19 cellular contexts compared by ENCODE assay signal in the genomic region with DNA sequence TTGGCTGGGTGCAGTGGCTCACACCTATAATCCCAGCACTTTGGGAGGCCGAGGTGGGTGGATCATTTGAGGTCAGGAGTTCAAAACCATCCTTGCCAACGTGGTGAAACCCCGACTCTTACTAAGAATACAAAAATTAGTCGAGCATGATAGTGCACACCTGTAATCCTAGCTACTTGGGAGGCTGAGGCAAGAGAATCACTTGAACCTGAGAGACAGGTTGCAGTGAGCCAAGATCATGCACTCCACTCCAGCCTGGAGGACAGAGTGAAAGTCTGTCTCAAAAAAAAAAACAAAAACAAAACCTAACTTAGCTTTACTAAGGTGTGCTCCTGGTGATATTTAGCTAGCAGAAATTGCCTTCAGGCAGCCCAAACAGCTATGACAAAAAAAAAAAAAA. TPM values are rescaled to one million over a fixed set of nuclear protein-coding genes. Genes with fewer than 3 reads are reported as not detected.
A peak's percentile ranks its signal among the peaks of the same experiment; 100 is the strongest.
DNase-seq lines count a peak whose midpoint lies in the region; ATAC-seq, FAIRE-seq and TF ChIP-seq lines count a peak whose summit lies in the region.
"Had no signal": no experiment of that assay in that cellular context is flagged by ENCODE, and none has a peak within 500 bp of the region (broad histone marks: within the 10 kb centered on the region; RNA-seq: fewer than 3 reads in every experiment).

No MANE protein-coding gene starts in this region.

- ATAC-seq in A549: peak in 1 of 2 experiments; percentile 13; a peak in 3 of 6 replicates
- ATAC-seq in CD8-positive, alpha-beta T cell: no peak
- ATAC-seq: stimulated activated naive CD8-positive, alpha-beta T cell treated with anti-CD3 and anti-CD28 coated beads, Interleukin-15, Interleukin-2, amounts not matched to agents 100 U/mL and 50 U/mL, for 24 hours had no signal

- H3K4me3 ChIP-seq in A549 (no peak overlapping the region), adipocyte (ENCODE audit: low read length) (peak overlapping the region; percentile 62)
- H3K4me3 ChIP-seq in CD8-positive, alpha-beta T cell (ENCODE audit: low read depth, low read length): no peak overlapping the region

- CTCF ChIA-PET in A549 (lab: Yijun Ruan, JAX): interaction anchor here (2.1 to 18.0 kb wide), 4 partner anchors 12 to 44 kb away, joined by 8 to 479 read pairs (median 19); a partner anchor contains a TSS
- CTCF ChIA-PET in CD8-positive, alpha-beta T cell (lab: Charles Lee): interaction anchor here (0.6 to 10.5 kb wide), 7 partner anchors 12 to 939 kb away, joined by 3 to 229 read pairs (median 4); a partner anchor contains a TSS

- H3K9me3 ChIP-seq in A549 (no peaks in the 10 kb centered on the region), adipocyte (ENCODE audit: control insufficient read depth, low read length) (no peaks in the 10 kb centered on the region)
- H3K9me3 ChIP-seq in CD8-positive, alpha-beta T cell (ENCODE audit: low read length): no peaks in the 10 kb centered on the region
- H3K9me3 ChIP-seq: neutrophil had no signal

- no peak overlapping the region for H3K4me3 Mint-ChIP-seq in CD8-positive, alpha-beta T cell
- H3K4me3 Mint-ChIP-seq in nephron progenitor cell: no peak overlapping the region
- H3K4me3 Mint-ChIP-seq: T-helper 1 cell treated with Interleukin-12 subunit alpha and Interleukin-12 subunit beta and Interleukin-4 antibody, amounts not matched to agents 30 μg/mL and 1 μg/mL, for 36 hours had no signal

- intact Hi-C loops in CD8-positive, alpha-beta T cell (cut with DNase I, micrococcal nuclease): loop anchor here in 1 of 2 experiments (5.0 kb wide), 1 partner anchor 1926 kb away; no protein-coding TSS in a partner anchor

- TF ChIP-seq CTCF in A549 (IDR thresholded peaks at IDR 0.05): no peak
- TF ChIP-seq CTCF in CD8-positive, alpha-beta T cell (IDR thresholded peaks at IDR 0.05): no peak
- TF ChIP-seq CTCF in nephron progenitor cell (IDR thresholded peaks at IDR 0.05): no peak

- peaks cover 10% of the 10 kb centered on the region for H3K36me3 Mint-ChIP-seq in CD8-positive, alpha-beta T cell
- peaks cover 23% of the 10 kb centered on the region for H3K36me3 Mint-ChIP-seq in nephron progenitor cell (ENCODE audit: low read depth)

- no peaks in the 10 kb centered on the region for H3K9me3 Mint-ChIP-seq in CD8-positive, alpha-beta T cell
- no peaks in the 10 kb centered on the region for H3K9me3 Mint-ChIP-seq in nephron progenitor cell
- H3K9me3 Mint-ChIP-seq: T-helper 1 cell treated with Interleukin-12 subunit alpha and Interleukin-12 subunit beta and Interleukin-4 antibody, amounts not matched to agents 30 μg/mL and 1 μg/mL, for 36 hours had no signal

- H3K27ac Mint-ChIP-seq in CD8-positive, alpha-beta T cell: peak overlapping the region; percentile 60
- peak overlapping the region; percentile 27 for H3K27ac Mint-ChIP-seq in nephron progenitor cell
- H3K27ac Mint-ChIP-seq: T-helper 1 cell treated with Interleukin-12 subunit alpha and Interleukin-12 subunit beta and Interleukin-4 antibody, amounts not matched to agents 30 μg/mL and 1 μg/mL, for 36 hours had no signal

- peaks cover 64% of the 10 kb centered on the region for H3K4me1 ChIP-seq in A549
- peaks cover 8% of the 10 kb centered on the region for H3K4me1 ChIP-seq in CD8-positive, alpha-beta T cell (ENCODE audit: insufficient read depth, low read length)
- H3K4me1 ChIP-seq in adipocyte (ENCODE audit: control insufficient read depth, insufficient read depth, low read length): peaks cover 23% of the 10 kb centered on the region

- no peak for FAIRE-seq in A549 (lab: Jason Lieb, UNC)
- FAIRE-seq: GM18507, kidney had no signal

- peak overlapping the region; percentile 64 to 90; a peak in 5 of 6 replicates for H3K27ac ChIP-seq in A549
- H3K27ac ChIP-seq in CD8-positive, alpha-beta T cell (ENCODE audit: low read depth, low read length): no peak overlapping the region
- no peak overlapping the region for H3K27ac ChIP-seq in caudate nucleus (ENCODE audit: low read depth, low read length)
- H3K27ac ChIP-seq: neutrophil had no signal

- TF ChIP-seq POLR2A in A549 (IDR thresholded peaks at IDR 0.05; ENCODE audit: low read length): no peak

- peak overlapping the region; percentile 18 for H3K9ac ChIP-seq in adipocyte (ENCODE audit: low read length)

- 32% methylated on average over 4 of the region's 4 CpGs for WGBS in A549 (ENCODE audit: missing lambda C conversion rate)

- peaks cover 7% of the 10 kb centered on the region for H3K4me1 Mint-ChIP-seq in CD8-positive, alpha-beta T cell (ENCODE audit: low read depth)
- H3K4me1 Mint-ChIP-seq in nephron progenitor cell: peaks cover 15% of the 10 kb centered on the region

- no peak for TF ChIP-seq RAD21 in A549 (conservative IDR thresholded peaks at IDR 0.05 in 1 of 2, IDR thresholded peaks at IDR 0.05 in 1 of 2)

- POLR2A ChIA-PET in A549 (lab: Yijun Ruan, JAX): interaction anchor here (1.7 to 2.4 kb wide), 2 partner anchors 24 to 44 kb away, joined by 9 to 13 read pairs; a partner anchor contains a TSS
- POLR2A ChIA-PET in CD8-positive, alpha-beta T cell (lab: Charles Lee): interaction anchor here (3.9 kb wide), 1 partner anchor 24 kb away, joined by 26 read pairs; a partner anchor contains a TSS

- H3K36me3 ChIP-seq in CD8-positive, alpha-beta T cell (ENCODE audit: insufficient read depth, low read length): no peaks in the 10 kb centered on the region
- H3K36me3 ChIP-seq in adipocyte (ENCODE audit: control insufficient read depth, insufficient read depth, low read length, severe bottlenecking): peaks cover 12% of the 10 kb centered on the region

- TF ChIP-seq EP300 in A549 (IDR thresholded peaks at IDR 0.05): no peak

- peak overlapping the region; percentile 51 for H3K4me2 ChIP-seq in A549

- H3K27me3 ChIP-seq in CD8-positive, alpha-beta T cell (ENCODE audit: insufficient read depth, low read length): no peaks in the 10 kb centered on the region
- no peaks in the 10 kb centered on the region for H3K27me3 ChIP-seq in adipocyte (replicated peaks; ENCODE audit: control insufficient read depth, insufficient read depth, low read length)
- H3K27me3 ChIP-seq: neutrophil had no signal

- H3K27me3 Mint-ChIP-seq in CD8-positive, alpha-beta T cell (ENCODE audit: low read depth): no peaks in the 10 kb centered on the region
- H3K27me3 Mint-ChIP-seq in nephron progenitor cell (ENCODE audit: low read depth, poor library complexity): no peaks in the 10 kb centered on the region

- DNase-seq in A549 (ENCODE audit: low read depth in 1 of 2, low spot score in 1 of 2) (no peak), adipocyte (ENCODE audit: low read depth) (no peak), nephron progenitor cell (no peak), globus pallidus (ENCODE audit: low spot score) (no peak), caudate nucleus (lab: John Stamatoyannopoulos, UW) (no peak), midbrain (lab: John Stamatoyannopoulos, UW) (no peak)
- DNase-seq in CD8-positive, alpha-beta T cell: no peak
- DNase-seq: activated effector memory CD4-positive, alpha-beta T cell treated with anti-CD3 and anti-CD28 coated beads, Interleukin-2, amount 50 U/mL, for 16 hours; anterior cingulate cortex; COR-L47; kidney; NCI-H1105; NCI-H510A treated with DMSO at 0.1 percent for 48 hours; SHP77; stimulated activated CD4-positive, alpha-beta T cell treated with anti-CD3 and anti-CD28 coated beads, Interleukin-15, amount 100 ng/mL, for 24 hours; stimulated activated naive CD8-positive, alpha-beta T cell treated with anti-CD3 and anti-CD28 coated beads, Interleukin-15, Interleukin-2, amounts not matched to agents 100 U/mL and 50 U/mL, for 24 hours had no signal

TF ChIP-seq in A549, 52 proteins besides CTCF, POLR2A, EP300 and RAD21:
- TF ChIP-seq TFCP2L1 (CRISPR knock-in tag; IDR thresholded peaks at IDR 0.05): no peak
- TF ChIP-seq HDAC2 (IDR thresholded peaks at IDR 0.05): no peak
- no peak for TF ChIP-seq RNF2 (IDR thresholded peaks at IDR 0.05; ENCODE audit: borderline replicate concordance, low read depth)
- TF ChIP-seq, protein P1, sequence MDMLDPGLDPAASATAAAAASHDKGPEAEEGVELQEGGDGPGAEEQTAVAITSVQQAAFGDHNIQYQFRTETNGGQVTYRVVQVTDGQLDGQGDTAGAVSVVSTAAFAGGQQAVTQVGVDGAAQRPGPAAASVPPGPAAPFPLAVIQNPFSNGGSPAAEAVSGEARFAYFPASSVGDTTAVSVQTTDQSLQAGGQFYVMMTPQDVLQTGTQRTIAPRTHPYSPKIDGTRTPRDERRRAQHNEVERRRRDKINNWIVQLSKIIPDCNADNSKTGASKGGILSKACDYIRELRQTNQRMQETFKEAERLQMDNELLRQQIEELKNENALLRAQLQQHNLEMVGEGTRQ (IDR thresholded peaks at IDR 0.05): no peak
- TF ChIP-seq FOXS1 (CRISPR knock-in tag; IDR thresholded peaks at IDR 0.05): no peak
- no peak for TF ChIP-seq KDM1A (IDR thresholded peaks at IDR 0.05; ENCODE audit: low read depth)
- no peak for TF ChIP-seq HOXA7 (CRISPR knock-in tag; IDR thresholded peaks at IDR 0.05)
- TF ChIP-seq NFE2L2 (conservative IDR thresholded peaks at IDR 0.05; ENCODE audit: low read length): no peak
- TF ChIP-seq CEBPB (IDR thresholded peaks at IDR 0.05): no peak
- TF ChIP-seq JUN (IDR thresholded peaks at IDR 0.05): no peak
- no peak for TF ChIP-seq POLR2AphosphoS2 (conservative IDR thresholded peaks at IDR 0.05; ENCODE audit: low read length)

RNA-seq across cellular contexts. Expression of a gene that starts 24.3 kb away (rescaled TPM):
- polyA plus RNA-seq in A549 (2011; rRNA removed): 262 and 285 TPM in 2 replicates
- polyA plus RNA-seq in A549 (2012; cell fraction: cytosol; rRNA removed): 127 and 130 TPM in 2 replicates
- polyA plus RNA-seq in A549 (2012; cell fraction: nucleus; rRNA removed): 60.2 and 94.6 TPM in 2 replicates
- polyA plus RNA-seq in A549 (2017; fragmentation: RNase III; extraction: RNeasy Plus Mini Kit Qiagen cat#74134 plus additional on column Dnase treatment): 273 to 292 TPM (median 276 TPM) in 3 replicates
- polyA minus RNA-seq in A549 (2011; rRNA and poly(A)+ RNA removed): 73.4 and 85.0 TPM in 2 replicates
- total RNA-seq in CD8-positive, alpha-beta T cell: 100 to 1,000 TPM; 184 to 187 TPM

RNA-seq across cellular contexts. Expression of a gene that starts 49.4 kb away (rescaled TPM):
- polyA plus RNA-seq in A549 (2011; rRNA removed): 9.5 and 9.8 TPM in 2 replicates
- 57.8 and 74.6 TPM in 2 replicates for polyA plus RNA-seq in A549 (2012; cell fraction: cytosol; rRNA removed)
- polyA plus RNA-seq in A549 (2012; cell fraction: nucleus; rRNA removed): 174 and 265 TPM in 2 replicates
- 31.3 to 35.3 TPM (median 34.2 TPM) in 3 replicates for polyA plus RNA-seq in A549 (2017; fragmentation: RNase III; extraction: RNeasy Plus Mini Kit Qiagen cat#74134 plus additional on column Dnase treatment)
- polyA minus RNA-seq in A549 (2011; rRNA and poly(A)+ RNA removed): 2.1 and 3.2 TPM in 2 replicates
- total RNA-seq in CD8-positive, alpha-beta T cell: 1 to 10 TPM; 7.6 to 7.9 TPM

Comparison
In these comparisons a context has a peak if more than half of its experiments do, and no peak if none do; other contexts are left out.
1. H3K27ac ChIP-seq: peak in A549 (2 of 2); none in CD8-positive, alpha-beta T cell (single experiment) and caudate nucleus (single experiment).